ENCODE assay signal across 12 cellular contexts in genomic region chr6:162964703-162965140, GRCh38.
A peak's percentile ranks its signal among the peaks of the same experiment; 100 is the strongest.
DNase-seq lines count a peak whose midpoint lies in the region; ATAC-seq and TF ChIP-seq lines count a peak whose summit lies in the region.
"Had no signal": no experiment of that assay in that cellular context is flagged by ENCODE, and none has a peak within 500 bp of the region (broad histone marks: within the 10 kb centered on the region; RNA-seq: fewer than 3 reads in every experiment).

No MANE protein-coding gene starts in this region.

- H3K27me3 ChIP-seq in upper lobe of right lung, result no peaks in the 10 kb centered on the region
- H3K27me3 ChIP-seq: transverse colon had no signal

- peak; percentile 57 for ATAC-seq in upper lobe of right lung
- ATAC-seq in GM21786 (IDR thresholded peaks at IDR 0.05; ENCODE audit: unreplicated experiment), result no peak
- no peak for ATAC-seq in HG02588 (IDR thresholded peaks at IDR 0.05; ENCODE audit: unreplicated experiment)
- ATAC-seq: activated T-helper 17 cell treated with anti-CD3 and anti-CD28 coated beads, Interleukin-2, amount 50 U/mL, for 72 hours had no signal

- H3K9me3 ChIP-seq in upper lobe of right lung, result no peaks in the 10 kb centered on the region
- H3K9me3 ChIP-seq: transverse colon had no signal

- TF ChIP-seq CTCF in upper lobe of right lung (IDR thresholded peaks at IDR 0.05), result no peak

- no peaks in the 10 kb centered on the region for H3K36me3 ChIP-seq in upper lobe of right lung
- H3K36me3 ChIP-seq: transverse colon had no signal

- DNase-seq in NCI-H524 (lab: John Stamatoyannopoulos, UW) (peak; percentile 35 to 60), NCI-H524 treated with DMSO at 0.1 percent for 48 hours (lab: John Stamatoyannopoulos, UW) (no peak), astrocyte of the hippocampus (ENCODE audit: low read depth, low spot score) (peak; percentile 91), islet precursor cell (peak; percentile 63), upper lobe of right lung (no peak), dermis blood vessel endothelial cell (no peak)
- DNase-seq: stimulated activated CD4-positive, alpha-beta T cell treated with anti-CD3 and anti-CD28 coated beads, Interleukin-2, amount 100 ng/mL, for 48 hours; transverse colon had no signal

- no peak overlapping the region for H3K4me3 ChIP-seq in upper lobe of right lung
- H3K4me3 ChIP-seq: transverse colon had no signal

- no peaks in the 10 kb centered on the region for H3K4me1 ChIP-seq in upper lobe of right lung
- H3K4me1 ChIP-seq: transverse colon had no signal

- no peak overlapping the region for H3K27ac ChIP-seq in upper lobe of right lung
- H3K27ac ChIP-seq: HL-60, transverse colon had no signal

- intact Hi-C loops in upper lobe of right lung (cut with DNase I), result no loop called here

Comparison
In these comparisons a context has a peak if more than half of its experiments do, and no peak if none do; other contexts are left out.
1. DNase-seq: peak in NCI-H524 (2 of 2), astrocyte of the hippocampus (single experiment) and islet precursor cell (single experiment); none in NCI-H524 treated with DMSO at 0.1 percent for 48 hours (single experiment), upper lobe of right lung (single experiment) and dermis blood vessel endothelial cell (single experiment).